Comparison of ENCODE assay signal across 24 cellular contexts in the genomic region with DNA sequence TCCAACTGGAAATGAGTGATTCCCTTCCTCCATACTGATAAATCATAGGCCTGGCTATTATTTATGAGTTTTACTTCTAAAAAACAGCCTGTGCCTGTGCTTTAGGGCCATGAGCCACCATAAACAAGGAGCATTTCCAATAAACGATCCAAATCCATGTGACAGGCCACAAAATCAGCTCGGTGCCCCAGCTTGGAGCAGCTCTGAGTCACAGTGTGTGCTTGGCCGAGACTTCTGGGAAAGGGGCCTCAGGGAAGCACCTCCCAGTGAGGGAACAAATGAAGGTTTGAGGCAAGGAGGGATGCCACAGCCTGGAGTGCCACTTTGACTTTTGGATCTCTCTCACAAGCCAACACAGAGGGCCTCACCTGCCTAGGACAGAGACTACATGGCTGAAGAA.
DNase-seq lines count a peak whose midpoint lies in the region; ATAC-seq, FAIRE-seq and TF ChIP-seq lines count a peak whose summit lies in the region.
"Had no signal": no experiment of that assay in that cellular context is flagged by ENCODE, and none has a peak within 500 bp of the region (broad histone marks: within the 10 kb centered on the region; RNA-seq: fewer than 3 reads in every experiment).

No MANE protein-coding gene starts in this region.

- H3K27ac ChIP-seq in H9 (ENCODE audit: insufficient read length, low read depth, low read length), result no peak overlapping the region
- H3K27ac ChIP-seq in H1 (ENCODE audit: low read depth, low read length), result no peak overlapping the region
- H3K27ac ChIP-seq: BLaER1, RWPE1 had no signal

- TF ChIP-seq CTCF in H9 (conservative IDR thresholded peaks at IDR 0.05), result no peak
- no peak for TF ChIP-seq CTCF in H1 (IDR thresholded peaks at IDR 0.05; ENCODE audit: control extremely low read depth in 1 of 3, insufficient read depth in 1 of 3, low read depth in 1 of 3, low read length in 3 of 3)

- H4K5ac ChIP-seq in H9 (ENCODE audit: insufficient read length, low read depth, low read length), result no peak overlapping the region
- no peak overlapping the region for H4K5ac ChIP-seq in H1 (ENCODE audit: insufficient read length, low read depth, low read length)

- DNase-seq in AG20443 (ENCODE audit: low spot score), result peak; percentile 21
- peak; percentile 13 for DNase-seq in H9
- no peak for DNase-seq in H1 (ENCODE audit: low read depth in 1 of 2, low spot score in 2 of 2)
- no peak for DNase-seq in sciatic nerve (ENCODE audit: low spot score)
- no peak for DNase-seq in C1 segment of cervical spinal cord (lab: John Stamatoyannopoulos, UW)
- DNase-seq in GDM1 (lab: John Stamatoyannopoulos, UW), result no peak
- DNase-seq: CD4-positive, alpha-beta T cell; GF-D8; KBM-7; MM.1S; NCI-H1048; NCI-H1417 treated with DMSO at 0.1 percent for 48 hours; NCI-H1694 treated with DMSO at 0.1 percent for 48 hours; NCI-H2081; NCI-H2227 treated with DMSO at 0.1 percent for 48 hours; NCI-H526 treated with DMSO at 0.1 percent for 48 hours; SHP77 had no signal

- peaks cover 9 to 15% of the 10 kb centered on the region in 2 experiments for H3K4me1 Mint-ChIP-seq in H9

- no peaks in the 10 kb centered on the region; a peak in 1 of 7 replicates for H3K36me3 Mint-ChIP-seq in H9 (ENCODE audit: insufficient read depth in 1 of 3, low read depth in 3 of 3)

- ATAC-seq in sciatic nerve, result peak; percentile 48
- no peak for ATAC-seq in GM18868 (IDR thresholded peaks at IDR 0.05; ENCODE audit: unreplicated experiment)
- no peak for ATAC-seq in HG03039 (IDR thresholded peaks at IDR 0.05; ENCODE audit: unreplicated experiment)

- H3K27me3 ChIP-seq in H9 (ENCODE audit: insufficient read depth, low read length) (no peaks in the 10 kb centered on the region), H1 (replicated peaks in 1 of 4; ENCODE audit: control insufficient read depth in 3 of 4, extremely low read depth in 1 of 4, insufficient read depth in 3 of 4, low read length in 3 of 4) (no peaks in the 10 kb centered on the region; a peak in 1 of 7 replicates)
- H3K27me3 ChIP-seq: BLaER1 had no signal

- H3K23me2 ChIP-seq in H9 (ENCODE audit: insufficient read length, low read depth, low read length, poor library complexity, severe bottlenecking), result no peaks in the 10 kb centered on the region
- no peaks in the 10 kb centered on the region for H3K23me2 ChIP-seq in H1 (ENCODE audit: low read depth, low read length)

- no peak overlapping the region for H4K91ac ChIP-seq in H9 (ENCODE audit: insufficient read length, low read depth, low read length)
- H4K91ac ChIP-seq in H1 (replicated peaks; ENCODE audit: insufficient read length, low read length), result no peak overlapping the region

- H2AFZ ChIP-seq in H9 (ENCODE audit: low read length), result no peak overlapping the region
- no peak overlapping the region for H2AFZ ChIP-seq in H1 (ENCODE audit: low read length)

- H2BK20ac ChIP-seq in H9 (ENCODE audit: low read depth, low read length, poor library complexity, severe bottlenecking), result no peak overlapping the region
- no peak overlapping the region for H2BK20ac ChIP-seq in H1 (ENCODE audit: low read length)

- TF ChIP-seq POLR2A in H1 (IDR thresholded peaks at IDR 0.05; ENCODE audit: control extremely low read depth in 1 of 2, low read depth in 2 of 2, low read length in 2 of 2), result no peak

- H2BK12ac ChIP-seq in H9 (ENCODE audit: insufficient read length, low read depth, low read length) (no peak overlapping the region), H1 (ENCODE audit: low read depth, low read length) (no peak overlapping the region)

- peaks cover 3% of the 10 kb centered on the region for H3K27me3 Mint-ChIP-seq in H9 (ENCODE audit: low read depth)

- H3K79me2 ChIP-seq in H9 (ENCODE audit: insufficient read depth, low read length) (no peaks in the 10 kb centered on the region), H1 (ENCODE audit: control insufficient read depth in 1 of 2, insufficient read depth in 2 of 2, low read length in 2 of 2) (no peaks in the 10 kb centered on the region)

- no peaks in the 10 kb centered on the region for H3K36me3 ChIP-seq in H1 (ENCODE audit: control insufficient read depth in 2 of 4, insufficient read depth in 4 of 4, low read length in 3 of 4)
- H3K36me3 ChIP-seq: BLaER1 had no signal

- H4K20me1 ChIP-seq in H9 (ENCODE audit: control insufficient read depth, insufficient read depth, insufficient read length) (no peaks in the 10 kb centered on the region), H1 (replicated peaks in 1 of 2; ENCODE audit: control insufficient read depth in 1 of 2, insufficient read depth in 2 of 2, low read length in 2 of 2) (no peaks in the 10 kb centered on the region)
- H4K20me1 ChIP-seq: BLaER1 had no signal

- no CpG with 5 or more reads among the region's 3 CpGs for WGBS in H9 (ENCODE audit: extremely low coverage, insufficient read length, low lambda C conversion rate)
- WGBS in H1 (ENCODE audit: extremely low coverage in 1 of 2, insufficient coverage in 1 of 2, insufficient read length in 1 of 2, insufficient replicate concordance in 2 of 2, low coverage in 1 of 2, low lambda C conversion rate in 2 of 2, missing lambda C conversion rate in 1 of 2), 2 experiments, result 69% methylated on average over 3 of the region's 3 CpGs; no CpG with 5 or more reads in 1 of the 2 experiments

- TF ChIP-seq RAD21 in H1 (IDR thresholded peaks at IDR 0.05 in 1 of 2, conservative IDR thresholded peaks at IDR 0.05 in 1 of 2; ENCODE audit: low read depth in 2 of 2, low read length in 2 of 2), result no peak

- no peak overlapping the region for H3K56ac ChIP-seq in H9 (ENCODE audit: insufficient read length, low read depth, low read length)
- H3K56ac ChIP-seq in H1 (replicated peaks; ENCODE audit: insufficient read length, low read depth, low read length), result no peak overlapping the region

- no peak for FAIRE-seq in H1 (lab: Jason Lieb, UNC)
- FAIRE-seq: D721Med, GM12891, H54 had no signal

- H3K23ac ChIP-seq in H9 (ENCODE audit: insufficient read length, low read depth, low read length) (no peak overlapping the region), H1 (ENCODE audit: insufficient read length) (no peak overlapping the region)

- CTCF ChIA-PET in H1 (lab: Charles Lee; ENCODE audit: partially characterized antibody), result interaction anchor here (1.1 kb wide), 1 partner anchor 50 kb away, joined by 4 read pairs; no protein-coding TSS in a partner anchor

- H3K9me3 ChIP-seq in H9 (ENCODE audit: control insufficient read depth, low read depth, low read length) (no peaks in the 10 kb centered on the region), H1 (ENCODE audit: insufficient read depth in 2 of 2, low read depth in 1 of 2, low read length in 1 of 2) (no peaks in the 10 kb centered on the region)
- H3K9me3 ChIP-seq: BLaER1 had no signal

- H3K9ac ChIP-seq in H9 (ENCODE audit: extremely low read depth, insufficient read length, low read length) (no peak overlapping the region), H1 (replicated peaks in 1 of 4; ENCODE audit: extremely low read depth in 1 of 4, low read depth in 3 of 4, low read length in 3 of 4) (no peak overlapping the region)
- H3K9ac ChIP-seq: BLaER1 had no signal

- H2BK15ac ChIP-seq in H9 (ENCODE audit: low read depth, low read length) (no peak overlapping the region), H1 (ENCODE audit: low read length) (no peak overlapping the region)

- H3K4me3 Mint-ChIP-seq in H9, result no peak overlapping the region
- H3K4me3 Mint-ChIP-seq: CD4-positive, alpha-beta T cell had no signal

- POLR2A ChIA-PET in H1 (lab: Charles Lee; ENCODE audit: partially characterized antibody), result no interaction called here

- H4K8ac ChIP-seq in H9 (replicated peaks; ENCODE audit: insufficient read length, low read depth, low read length) (no peak overlapping the region), H1 (ENCODE audit: extremely low read depth, insufficient read depth, low read length) (no peak overlapping the region)

- H3T11ph ChIP-seq in H9 (ENCODE audit: low read length), result no peak overlapping the region

- H3K4me3 ChIP-seq in H1 (ENCODE audit: extremely low read depth in 1 of 4, insufficient read depth in 2 of 4, low read depth in 3 of 4, low read length in 4 of 4), result no peak overlapping the region
- H3K4me3 ChIP-seq: BLaER1 had no signal

- H3K14ac ChIP-seq in H9 (ENCODE audit: insufficient read depth, low read length), result no peak overlapping the region
- peak overlapping the region; percentile 8 for H3K14ac ChIP-seq in H1 (ENCODE audit: insufficient read length)

- H3K4ac ChIP-seq in H9 (ENCODE audit: low read depth, low read length) (no peak overlapping the region), H1 (replicated peaks; ENCODE audit: insufficient read length, low read depth, low read length) (no peak overlapping the region)

- H3K9me3 Mint-ChIP-seq in H9, result no peaks in the 10 kb centered on the region; a peak in 1 of 5 replicates
- H3K9me3 Mint-ChIP-seq: CD4-positive, alpha-beta T cell had no signal

- H3K27ac Mint-ChIP-seq in H9, result no peak overlapping the region; a peak in 2 of 7 replicates
- H3K27ac Mint-ChIP-seq: CD4-positive, alpha-beta T cell had no signal

- no peak overlapping the region for H2BK120ac ChIP-seq in H9 (ENCODE audit: low read depth, low read length, poor library complexity, severe bottlenecking)
- no peak overlapping the region for H2BK120ac ChIP-seq in H1 (replicated peaks; ENCODE audit: low read depth, low read length)

- no peak overlapping the region for H2BK5ac ChIP-seq in H9 (ENCODE audit: insufficient read length, low read length)
- no peak overlapping the region for H2BK5ac ChIP-seq in H1 (ENCODE audit: low read depth, low read length)

- H3K79me1 ChIP-seq in H9 (ENCODE audit: insufficient read depth, low read depth, low read length, poor library complexity, severe bottlenecking), result no peaks in the 10 kb centered on the region
- no peaks in the 10 kb centered on the region for H3K79me1 ChIP-seq in H1 (ENCODE audit: low read depth, low read length)

- no peak overlapping the region for H3K4me2 ChIP-seq in H9 (ENCODE audit: insufficient read depth, insufficient read length, low read length)
- no peak overlapping the region for H3K4me2 ChIP-seq in H1 (ENCODE audit: insufficient read depth in 1 of 2, low read depth in 2 of 2, low read length in 2 of 2)
- H3K4me2 ChIP-seq: BLaER1 had no signal

- H2AK5ac ChIP-seq in H9 (ENCODE audit: insufficient read length, low read length) (no peak overlapping the region), H1 (ENCODE audit: low read depth, low read length) (no peak overlapping the region)

- no peak for TF ChIP-seq EP300 in H1 (IDR thresholded peaks at IDR 0.05; ENCODE audit: borderline replicate concordance in 1 of 2, low read depth in 2 of 2, low read length in 2 of 2)

- intact Hi-C loops in sciatic nerve (cut with DNase I), result no loop called here

- no peak overlapping the region for H3K18ac ChIP-seq in H9 (ENCODE audit: insufficient read length, low read depth, low read length)
- no peak overlapping the region for H3K18ac ChIP-seq in H1 (ENCODE audit: extremely low read depth, low read length)

- H3K4me1 ChIP-seq in H9 (ENCODE audit: insufficient read depth, low read length) (no peaks in the 10 kb centered on the region), H1 (replicated peaks in 1 of 4; ENCODE audit: control insufficient read depth in 3 of 4, insufficient read depth in 4 of 4, low read length in 3 of 4) (no peaks in the 10 kb centered on the region; a peak in 1 of 7 replicates)

TF ChIP-seq in H1, 55 proteins besides CTCF, POLR2A, EP300 and RAD21 (continues in another document):
- TF ChIP-seq SP1 (IDR thresholded peaks at IDR 0.05; ENCODE audit: low read depth, low read length) (no peak), TEAD4 (IDR thresholded peaks at IDR 0.05; ENCODE audit: low read depth, low read length) (no peak), BRCA1 (IDR thresholded peaks at IDR 0.05; ENCODE audit: low read depth, low read length) (no peak)

Comparison
In these comparisons a context has a peak if more than half of its experiments do, and no peak if none do; other contexts are left out.
1. DNase-seq: peak in AG20443 (single experiment) and H9 (single experiment); none in H1 (0 of 2), sciatic nerve (single experiment), C1 segment of cervical spinal cord (0 of 14) and GDM1 (single experiment).